Comparison of ENCODE assay signal across 8 cellular contexts in genomic region chr20:20824924-20825584, GRCh38.
DNase-seq lines count a peak whose midpoint lies in the region; ATAC-seq and TF ChIP-seq lines count a peak whose summit lies in the region.

No MANE protein-coding gene starts in this region.

- peaks cover 5% of the 10 kb centered on the region for H3K9me3 Mint-ChIP-seq in activated T-helper 17 cell treated with anti-CD3 and anti-CD28 coated beads, Interleukin-2, amount 50 U/mL, for 72 hours
- peaks cover 9% of the 10 kb centered on the region for H3K9me3 Mint-ChIP-seq in glutamatergic neuron (ENCODE audit: unreplicated experiment)

- no peak overlapping the region for H3K27ac Mint-ChIP-seq in activated T-helper 17 cell treated with anti-CD3 and anti-CD28 coated beads, Interleukin-2, amount 50 U/mL, for 72 hours
- no peak overlapping the region for H3K27ac Mint-ChIP-seq in glutamatergic neuron (ENCODE audit: unreplicated experiment)

- no peak overlapping the region for H3K4me3 ChIP-seq in aorta (ENCODE audit: low read length in 2 of 2)

- no peak overlapping the region for H3K27ac ChIP-seq in aorta (ENCODE audit: low read depth in 1 of 2, low read length in 2 of 2)

- peak; percentile 94 for TF ChIP-seq CTCF in glutamatergic neuron (IDR thresholded peaks at IDR 0.05; ENCODE audit: partially characterized antibody, unreplicated experiment)

- peaks cover 33% of the 10 kb centered on the region for H3K27me3 Mint-ChIP-seq in activated T-helper 17 cell treated with anti-CD3 and anti-CD28 coated beads, Interleukin-2, amount 50 U/mL, for 72 hours
- H3K27me3 Mint-ChIP-seq in glutamatergic neuron (ENCODE audit: unreplicated experiment), result peaks cover 4% of the 10 kb centered on the region

- H3K4me3 Mint-ChIP-seq in activated T-helper 17 cell treated with anti-CD3 and anti-CD28 coated beads, Interleukin-2, amount 50 U/mL, for 72 hours, result no peak overlapping the region
- H3K4me3 Mint-ChIP-seq in glutamatergic neuron (ENCODE audit: unreplicated experiment), result no peak overlapping the region

- intact Hi-C loops in aorta (cut with DNase I), result loop anchor here in 1 of 2 donors (2.0 kb wide), 1 partner anchor 160 kb away; no protein-coding TSS in a partner anchor

- 16 to 18% methylated on average over 18 of the region's 18 CpGs for WGBS in aorta, 2 donors

- H3K27me3 ChIP-seq in aorta (ENCODE audit: control insufficient read depth in 1 of 2, insufficient read depth in 2 of 2, low read length in 1 of 2), result peaks cover 0 to 2% of the 10 kb centered on the region in 2 donors

- DNase-seq in activated CD4-positive, CD25-positive, alpha-beta regulatory T cell (lab: John Stamatoyannopoulos, UW), result peak; percentile 2 to 20 (median 8)
- DNase-seq in HT-29 (ENCODE audit: low spot score) (peak; percentile 51), OCI-M2 (lab: John Stamatoyannopoulos, UW; ENCODE audit: unreplicated experiment) (peak; percentile 17), glutamatergic neuron (peak; percentile 75), pons (ENCODE audit: low spot score) (peak; percentile 70), aorta (peak; percentile 72 to 86)

- no peaks in the 10 kb centered on the region for H3K36me3 ChIP-seq in aorta (ENCODE audit: control insufficient read depth in 1 of 2, insufficient read depth in 2 of 2, low read length in 1 of 2)

- H3K36me3 Mint-ChIP-seq in activated T-helper 17 cell treated with anti-CD3 and anti-CD28 coated beads, Interleukin-2, amount 50 U/mL, for 72 hours (ENCODE audit: low read depth), result no peaks in the 10 kb centered on the region
- H3K36me3 Mint-ChIP-seq in glutamatergic neuron (ENCODE audit: unreplicated experiment), result peaks cover 13% of the 10 kb centered on the region

- no peak for ATAC-seq in activated CD4-positive, CD25-positive, alpha-beta regulatory T cell treated with anti-CD3 and anti-CD28 coated beads, Interleukin-2, amount 50 U/mL, for 24 hours
- ATAC-seq in activated T-helper 17 cell treated with anti-CD3 and anti-CD28 coated beads, Interleukin-2, amount 50 U/mL, for 72 hours (replicated peaks), result peak; percentile 32
- ATAC-seq in aorta (ENCODE audit: low FRiP score), result peak; percentile 75

- no peaks in the 10 kb centered on the region for H3K4me1 Mint-ChIP-seq in activated T-helper 17 cell treated with anti-CD3 and anti-CD28 coated beads, Interleukin-2, amount 50 U/mL, for 72 hours
- peaks cover 7% of the 10 kb centered on the region for H3K4me1 Mint-ChIP-seq in glutamatergic neuron (ENCODE audit: low read depth, unreplicated experiment)

- H3K9me3 ChIP-seq in aorta (ENCODE audit: control insufficient read depth, low read length), result no peaks in the 10 kb centered on the region

- H3K4me1 ChIP-seq in aorta (ENCODE audit: control insufficient read depth in 1 of 2, insufficient read depth in 2 of 2, low read length in 2 of 2), result no peaks in the 10 kb centered on the region

Comparison
In these comparisons a context has a peak if more than half of its experiments do, and no peak if none do; other contexts are left out.
1. DNase-seq: peak in every context shown above with its lines; median percentile 79 in aorta; 75 in glutamatergic neuron; 70 in pons; 51 in HT-29; 17 in OCI-M2; 8 in activated CD4-positive, CD25-positive, alpha-beta regulatory T cell.
2. ATAC-seq: peak in activated T-helper 17 cell treated with anti-CD3 and anti-CD28 coated beads, Interleukin-2, amount 50 U/mL, for 72 hours (single experiment) and aorta (single experiment); none in activated CD4-positive, CD25-positive, alpha-beta regulatory T cell treated with anti-CD3 and anti-CD28 coated beads, Interleukin-2, amount 50 U/mL, for 24 hours (0 of 2).